ENCODE assay signal across 1 cellular context in genomic region chr1:39213511-39214002, GRCh38.
TF ChIP-seq lines count a peak whose summit lies in the region.

No MANE protein-coding gene starts in this region.

TF ChIP-seq in GM23338, 12 proteins besides CTCF, POLR2A, EP300 and RAD21 (continued from another document):
- TF ChIP-seq CREB1 (CRISPR knock-in tag; IDR thresholded peaks at IDR 0.05; ENCODE audit: low read depth): no peak
- TF ChIP-seq ZNF462 (CRISPR knock-in tag; IDR thresholded peaks at IDR 0.05): no peak
- no peak for TF ChIP-seq EZH2 (IDR thresholded peaks at IDR 0.05; ENCODE audit: low read depth, unreplicated experiment)
- no peak for TF ChIP-seq ETS1 (IDR thresholded peaks at IDR 0.05)
- no peak for TF ChIP-seq ZNF331 (CRISPR knock-in tag; IDR thresholded peaks at IDR 0.05; ENCODE audit: low read depth)
- TF ChIP-seq EZH2phosphoT487 (IDR thresholded peaks at IDR 0.05; ENCODE audit: unreplicated experiment): no peak
- no peak for TF ChIP-seq STAT1 (IDR thresholded peaks at IDR 0.05; ENCODE audit: unreplicated experiment)
- TF ChIP-seq POLR2AphosphoS5 (IDR thresholded peaks at IDR 0.05; ENCODE audit: low read depth): no peak
- TF ChIP-seq ZNF114 (CRISPR knock-in tag; IDR thresholded peaks at IDR 0.05): no peak
